ENCODE assay signal across 2 cellular contexts in genomic region chr14:37236044-37236443, GRCh38. TPM values are rescaled to one million over a fixed set of nuclear protein-coding genes. Genes with fewer than 3 reads are reported as not detected.
"Had no signal": no experiment of that assay in that cellular context is flagged by ENCODE, and none has a peak within 500 bp of the region (broad histone marks: within the 10 kb centered on the region; RNA-seq: fewer than 3 reads in every experiment).

No MANE protein-coding gene starts in this region.

RNA-seq across cellular contexts. Expression of gene MIPOL1, which starts 38.3 kb away (rescaled TPM):
- total RNA-seq: activated naive CD8-positive, alpha-beta T cell treated with anti-CD3 and anti-CD28 coated beads for 36 hours; T-helper 2 cell treated with Interferon-gamma antibody and Interleukin-4, amounts not matched to agents 100 ng/mL and 5 ng/mL, for 36 hours had no signal
